7 cellular contexts compared by ENCODE assay signal in genomic region chr9:85715587-85715986, GRCh38. TPM values are rescaled to one million over a fixed set of nuclear protein-coding genes. Genes with fewer than 3 reads are reported as not detected.
DNase-seq lines count a peak whose midpoint lies in the region; ATAC-seq and TF ChIP-seq lines count a peak whose summit lies in the region.

No MANE protein-coding gene starts in this region.

- H3K9me3 ChIP-seq in psoas muscle (no peaks in the 10 kb centered on the region), thyroid gland (no peaks in the 10 kb centered on the region), stomach (no peaks in the 10 kb centered on the region), SJCRH30 (replicated peaks) (no peaks in the 10 kb centered on the region)

- no peak for TF ChIP-seq POLR2A in thyroid gland (IDR thresholded peaks at IDR 0.05)
- no peak for TF ChIP-seq POLR2A in stomach (IDR thresholded peaks at IDR 0.05)

- TF ChIP-seq EP300 in stomach (IDR thresholded peaks at IDR 0.05): no peak

- H3K4me1 ChIP-seq in psoas muscle (peaks cover 17% of the 10 kb centered on the region), thyroid gland (no peaks in the 10 kb centered on the region), stomach (peaks cover 0 to 18% (median 0%) of the 10 kb centered on the region in 4 donors), SJCRH30 (no peaks in the 10 kb centered on the region)

- H3K36me3 ChIP-seq in psoas muscle (ENCODE audit: insufficient read depth in 1 of 2, low read depth in 1 of 2): no peaks in the 10 kb centered on the region
- no peaks in the 10 kb centered on the region for H3K36me3 ChIP-seq in thyroid gland
- H3K36me3 ChIP-seq in stomach: no peaks in the 10 kb centered on the region
- 0 out of 2 replicates have a peak, but pooled peaks cover 3% of the 10 kb centered on the region for H3K36me3 ChIP-seq in SJCRH30

- no peaks in the 10 kb centered on the region for H3K27me3 ChIP-seq in psoas muscle (ENCODE audit: insufficient read depth in 3 of 3, low read length in 2 of 3)
- no peaks in the 10 kb centered on the region for H3K27me3 ChIP-seq in thyroid gland
- H3K27me3 ChIP-seq in stomach: no peaks in the 10 kb centered on the region
- H3K27me3 ChIP-seq in SJCRH30: no peaks in the 10 kb centered on the region

- peak; percentile 5 for DNase-seq in RPMI8226
- no peak for DNase-seq in psoas muscle
- no peak for DNase-seq in thyroid gland
- DNase-seq in stomach: no peak
- no peak for DNase-seq in SJCRH30

- intact Hi-C loops in psoas muscle (cut with DNase I) (no loop called here), thyroid gland (cut with DNase I) (no loop called here), stomach (cut with DNase I; ENCODE audit: low total_unique reads) (no loop called here)

- WGBS in psoas muscle, 3 donors: 40 to 74% (median 47%) methylated on average over 2 of the region's 2 CpGs
- WGBS in thyroid gland, 2 donors: 62 to 79% methylated on average over 2 of the region's 2 CpGs
- WGBS in stomach, 5 donors: 52 to 78% (median 64%) methylated on average over 2 of the region's 2 CpGs

- H3K27ac ChIP-seq in psoas muscle (peak overlapping the region; percentile 42), thyroid gland (no peak overlapping the region), stomach (peak overlapping the region in 2 of 5 donors; percentile 21 to 73), SJCRH30 (no peak overlapping the region)

- TF ChIP-seq CTCF in psoas muscle (IDR thresholded peaks at IDR 0.05) (no peak), thyroid gland (IDR thresholded peaks at IDR 0.05) (no peak), stomach (IDR thresholded peaks at IDR 0.05) (no peak)

- H3K4me3 ChIP-seq in psoas muscle: no peak overlapping the region
- no peak overlapping the region for H3K4me3 ChIP-seq in thyroid gland (replicated peaks in 1 of 3)
- H3K4me3 ChIP-seq in stomach: no peak overlapping the region
- no peak overlapping the region for H3K4me3 ChIP-seq in SJCRH30

- peak; percentile 70 for ATAC-seq in GM19035 (IDR thresholded peaks at IDR 0.05; ENCODE audit: unreplicated experiment)
- ATAC-seq in HG02870 (IDR thresholded peaks at IDR 0.05; ENCODE audit: unreplicated experiment): peak; percentile 38
- ATAC-seq in psoas muscle: peak in 2 of 4 donors; percentile 55 to 94

RNA-seq across cellular contexts. Expression of gene AGTPBP1, which starts 26.2 kb away (rescaled TPM):
- total RNA-seq in psoas muscle: 10 to 100 TPM; 19.6 to 25.9 (median 21.9) TPM
- 10 to 100 TPM in 1 of 3 donors, 1 to 10 TPM in 2; 3.9 to 18.5 (median 6.5) TPM for polyA plus RNA-seq in psoas muscle
- 10 to 100 TPM; 18.2 to 23.3 (median 22.0) TPM for total RNA-seq in thyroid gland
- total RNA-seq in stomach: 10 to 100 TPM in 4 of 5 donors, 1 to 10 TPM in 1; 5.2 to 46.1 (median 21.4) TPM
- polyA plus RNA-seq in stomach: 1 to 10 TPM; 2.9 to 7.2 (median 3.5) TPM
- total RNA-seq in SJCRH30 (2014; rRNA removed; shearing (Covaris generic)): 31.6 and 34.4 TPM in 2 replicates
